11 cellular contexts compared by ENCODE assay signal in the genomic region with DNA sequence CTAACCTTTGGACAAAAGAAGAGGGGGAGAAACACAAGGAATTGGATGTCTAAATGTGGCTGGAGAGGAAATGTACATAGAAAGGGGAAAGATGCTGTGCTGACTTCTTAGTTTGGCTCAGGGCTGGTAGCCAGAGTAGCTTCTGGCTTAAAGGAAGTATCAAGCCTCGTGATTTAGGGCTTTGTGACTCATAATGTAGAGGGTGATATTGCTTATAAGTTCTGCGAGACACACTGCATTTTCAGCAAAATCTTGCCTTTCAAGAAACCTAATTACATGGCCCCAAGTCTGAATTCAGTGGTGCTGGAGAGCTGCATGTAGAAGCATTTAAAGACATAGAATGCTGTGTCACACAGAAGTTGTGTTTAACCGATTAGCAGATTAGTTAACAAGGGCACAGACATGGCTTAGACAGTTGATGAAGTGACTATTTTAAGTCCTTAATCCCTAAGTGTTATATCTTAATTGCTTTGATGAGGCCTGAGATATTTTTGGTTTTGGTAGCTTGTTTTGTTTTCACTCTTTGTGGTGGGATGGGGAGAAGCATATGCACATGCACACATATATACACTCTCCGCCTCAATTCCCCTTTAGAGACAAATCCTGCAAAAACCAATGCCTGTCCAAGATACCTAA.
A peak's percentile ranks its signal among the peaks of the same experiment; 100 is the strongest.
DNase-seq lines count a peak whose midpoint lies in the region; ATAC-seq and TF ChIP-seq lines count a peak whose summit lies in the region.
"Had no signal": no experiment of that assay in that cellular context is flagged by ENCODE, and none has a peak within 500 bp of the region (broad histone marks: within the 10 kb centered on the region; RNA-seq: fewer than 3 reads in every experiment).

No MANE protein-coding gene starts in this region.

- H3K4me1 Mint-ChIP-seq in activated T-cell treated with anti-CD3 and anti-CD28 coated beads, Interleukin-2, amount 50 U/mL, for 4 hours (ENCODE audit: low read depth): peaks cover 30% of the 10 kb centered on the region

- H3K36me3 ChIP-seq in SJCRH30: no peaks in the 10 kb centered on the region
- H3K36me3 ChIP-seq in testis (ENCODE audit: low read depth, missing control alignments): no peaks in the 10 kb centered on the region

- intact Hi-C loops in testis (cut with DNase I; ENCODE audit: low total_unique reads): no loop called here

- H3K27ac ChIP-seq in SJCRH30 (no peak overlapping the region), testis (no peak overlapping the region)

- H3K9me3 ChIP-seq in SJCRH30 (replicated peaks): no peaks in the 10 kb centered on the region
- no peaks in the 10 kb centered on the region for H3K9me3 ChIP-seq in testis

- ATAC-seq in activated T-cell treated with anti-CD3 and anti-CD28 coated beads, Interleukin-2, amount 50 U/mL, for 4 hours: peak; percentile 78 to 84
- peak; percentile 72 for ATAC-seq in stimulated activated naive CD8-positive, alpha-beta T cell treated with anti-CD3 and anti-CD28 coated beads, Interleukin-15, Interleukin-2, amounts not matched to agents 100 U/mL and 50 U/mL, for 24 hours
- ATAC-seq in GM21367 (IDR thresholded peaks at IDR 0.05; ENCODE audit: unreplicated experiment): no peak

- H3K36me3 Mint-ChIP-seq in activated T-cell treated with anti-CD3 and anti-CD28 coated beads, Interleukin-2, amount 50 U/mL, for 4 hours (ENCODE audit: insufficient read depth): no peaks in the 10 kb centered on the region

- H3K4me3 ChIP-seq in SJCRH30 (no peak overlapping the region), testis (no peak overlapping the region)

- TF ChIP-seq POLR2A in testis (IDR thresholded peaks at IDR 0.05): no peak

- no peak overlapping the region for H3K4me3 Mint-ChIP-seq in activated T-cell treated with anti-CD3 and anti-CD28 coated beads, Interleukin-2, amount 50 U/mL, for 4 hours
- H3K4me3 Mint-ChIP-seq: B cell had no signal

- no peaks in the 10 kb centered on the region for H3K27me3 Mint-ChIP-seq in activated T-cell treated with anti-CD3 and anti-CD28 coated beads, Interleukin-2, amount 50 U/mL, for 4 hours (ENCODE audit: low read depth)
- H3K27me3 Mint-ChIP-seq: B cell had no signal

- H3K27me3 ChIP-seq in SJCRH30 (no peaks in the 10 kb centered on the region), testis (no peaks in the 10 kb centered on the region)

- H3K4me1 ChIP-seq in SJCRH30 (peaks cover 17% of the 10 kb centered on the region), testis (peaks cover 4% of the 10 kb centered on the region)

- no peak for TF ChIP-seq CTCF in testis (IDR thresholded peaks at IDR 0.05)

- DNase-seq in activated T-cell treated with anti-CD3 and anti-CD28 coated beads, Interleukin-2, amount 50 U/mL, for 4 hours: no peak
- DNase-seq in activated T-cell treated with anti-CD3 and anti-CD28 coated beads, Interleukin-2, amount 50 U/mL, for 48 hours: no peak
- peak; percentile 36 for DNase-seq in RKO (ENCODE audit: low spot score)
- DNase-seq in fibroblast of gingiva (ENCODE audit: low read depth): peak; percentile 43
- DNase-seq in stimulated activated naive CD8-positive, alpha-beta T cell treated with anti-CD3 and anti-CD28 coated beads, Interleukin-15, Interleukin-2, amounts not matched to agents 100 U/mL and 50 U/mL, for 24 hours: no peak
- no peak for DNase-seq in SJCRH30
- DNase-seq in testis: no peak
- DNase-seq: H7, NCI-H446 had no signal

- H3K9me3 Mint-ChIP-seq in activated T-cell treated with anti-CD3 and anti-CD28 coated beads, Interleukin-2, amount 50 U/mL, for 4 hours: no peaks in the 10 kb centered on the region

- 85 to 89% methylated on average over 4 of the region's 4 CpGs for WGBS in testis, 2 donors

Comparison
In these comparisons a context has a peak if more than half of its experiments do, and no peak if none do; other contexts are left out.
1. DNase-seq: peak in RKO (single experiment) and fibroblast of gingiva (single experiment); none in activated T-cell treated with anti-CD3 and anti-CD28 coated beads, Interleukin-2, amount 50 U/mL, for 4 hours (single experiment), activated T-cell treated with anti-CD3 and anti-CD28 coated beads, Interleukin-2, amount 50 U/mL, for 48 hours (0 of 2), stimulated activated naive CD8-positive, alpha-beta T cell treated with anti-CD3 and anti-CD28 coated beads, Interleukin-15, Interleukin-2, amounts not matched to agents 100 U/mL and 50 U/mL, for 24 hours (single experiment), SJCRH30 (0 of 2) and testis (single experiment).